In the genomic region with DNA sequence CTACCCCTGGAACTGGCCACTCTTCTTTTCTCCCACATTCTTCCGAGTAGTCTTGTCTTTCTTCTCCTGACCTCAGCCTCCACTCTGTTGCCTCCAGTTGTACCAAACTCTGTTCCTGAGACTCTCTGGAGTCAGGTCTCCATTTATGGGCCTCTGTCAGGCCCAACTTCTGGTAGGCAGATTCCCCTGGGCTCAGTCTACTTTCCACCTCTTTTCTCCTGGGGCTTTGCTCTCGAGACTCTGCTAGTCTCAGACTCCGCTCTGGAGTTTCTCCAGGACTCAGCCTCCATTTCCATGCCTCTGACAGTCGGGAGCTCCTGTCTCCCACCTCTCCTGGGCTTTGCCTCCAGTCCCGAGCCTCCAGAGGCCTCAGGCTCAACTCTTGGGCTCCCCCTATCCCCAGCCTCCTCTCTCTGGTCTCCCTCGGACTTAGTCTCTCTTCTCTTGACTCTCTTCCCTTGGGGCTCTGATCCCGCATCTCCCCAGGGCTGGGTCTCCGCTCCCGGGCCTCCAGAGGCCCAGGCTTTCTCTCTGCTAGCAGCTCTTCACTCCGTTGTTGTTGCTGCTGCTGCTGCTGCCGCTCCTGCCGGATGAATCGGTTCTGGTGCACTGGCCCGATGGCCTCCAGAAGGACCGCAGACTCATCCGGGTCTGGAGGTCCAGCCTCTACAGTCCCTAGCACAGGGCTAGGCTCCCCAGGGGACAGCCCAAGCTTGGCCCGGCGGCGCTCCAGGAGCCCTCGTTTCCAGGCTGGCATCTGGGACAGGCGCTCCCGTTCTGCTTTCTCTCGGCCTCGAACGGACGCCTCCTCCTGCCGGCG, we compare ENCODE assay signal across 8 cellular contexts. TPM values are rescaled to one million over a fixed set of nuclear protein-coding genes. Genes with fewer than 3 reads are reported as not detected.
DNase-seq lines count a peak whose midpoint lies in the region; ATAC-seq and TF ChIP-seq lines count a peak whose summit lies in the region.

No MANE protein-coding gene starts in this region.

- H3K4me3 ChIP-seq in esophagus squamous epithelium = peak overlapping the region; percentile 73 to 92 (median 82)

- TF ChIP-seq POLR2A in esophagus squamous epithelium (IDR thresholded peaks at IDR 0.05) = no peak

- peak; percentile 44 for DNase-seq in activated T-cell treated with anti-CD3 and anti-CD28 coated beads, Interleukin-2, amount 50 U/mL, for 1 hour
- DNase-seq in activated T-cell treated with anti-CD3 and anti-CD28 coated beads for 4 hours (no peak), esophagus squamous epithelium (lab: John Stamatoyannopoulos, UW) (no peak), posterior vena cava (ENCODE audit: low spot score) (peak; percentile 80), NCI-H524 treated with DMSO at 0.1 percent for 48 hours (lab: John Stamatoyannopoulos, UW) (no peak)
- no peak for DNase-seq in T-helper 2 cell treated with Interferon-gamma antibody and Interleukin-4, amounts not matched to agents 5 μg/mL and 100 μg/mL, for 36 hours (ENCODE audit: low spot score)

- 8 to 17% methylated on average over 10 to 13 of the region's 28 CpGs for WGBS in esophagus squamous epithelium, 2 donors

- ATAC-seq in HG03108 (IDR thresholded peaks at IDR 0.05; ENCODE audit: unreplicated experiment) (no peak), GM18861 (IDR thresholded peaks at IDR 0.05; ENCODE audit: unreplicated experiment) (no peak)

- no peaks in the 10 kb centered on the region for H3K9me3 Mint-ChIP-seq in T-helper 2 cell treated with Interferon-gamma antibody and Interleukin-4, amounts not matched to agents 5 μg/mL and 100 μg/mL, for 36 hours

- H3K4me3 Mint-ChIP-seq in T-helper 2 cell treated with Interferon-gamma antibody and Interleukin-4, amounts not matched to agents 5 μg/mL and 100 μg/mL, for 36 hours = peak overlapping the region; percentile 96

- peaks cover 0 to 7% (median 0%) of the 10 kb centered on the region in 3 donors for H3K36me3 ChIP-seq in esophagus squamous epithelium

- H3K4me1 Mint-ChIP-seq in T-helper 2 cell treated with Interferon-gamma antibody and Interleukin-4, amounts not matched to agents 5 μg/mL and 100 μg/mL, for 36 hours (ENCODE audit: low read depth) = peaks cover 37% of the 10 kb centered on the region

- no peaks in the 10 kb centered on the region for H3K27me3 ChIP-seq in esophagus squamous epithelium

- no peak for TF ChIP-seq CTCF in esophagus squamous epithelium (IDR thresholded peaks at IDR 0.05)

- H3K27ac Mint-ChIP-seq in T-helper 2 cell treated with Interferon-gamma antibody and Interleukin-4, amounts not matched to agents 5 μg/mL and 100 μg/mL, for 36 hours = peak overlapping the region; percentile 93

- H3K4me1 ChIP-seq in esophagus squamous epithelium = peaks cover 58 to 92% (median 67%) of the 10 kb centered on the region in 3 donors

- H3K9me3 ChIP-seq in esophagus squamous epithelium = no peaks in the 10 kb centered on the region

- peak overlapping the region; percentile 96 to 99 (median 98) for H3K27ac ChIP-seq in esophagus squamous epithelium

- intact Hi-C loops in esophagus squamous epithelium (cut with DNase I) = loop anchor here (10.0 kb wide), 1 partner anchor 199 kb away; the partner anchor contains the start of gene DDR1
- intact Hi-C loops in posterior vena cava (cut with DNase I) = no loop called here

- no peaks in the 10 kb centered on the region for H3K27me3 Mint-ChIP-seq in T-helper 2 cell treated with Interferon-gamma antibody and Interleukin-4, amounts not matched to agents 5 μg/mL and 100 μg/mL, for 36 hours (ENCODE audit: low read depth)

- H3K36me3 Mint-ChIP-seq in T-helper 2 cell treated with Interferon-gamma antibody and Interleukin-4, amounts not matched to agents 5 μg/mL and 100 μg/mL, for 36 hours (ENCODE audit: low read depth) = peaks cover 63% of the 10 kb centered on the region

RNA-seq across cellular contexts. Expression of gene PPP1R18, which starts 1.1 kb away (rescaled TPM):
- total RNA-seq in esophagus squamous epithelium = 10 to 100 TPM in 3 of 4 donors, 1 to 10 TPM in 1; 9.8 to 22.2 (median 17.4) TPM
- 100 to 1,000 TPM in 1 of 2 donors, 10 to 100 TPM in 1; 70.0 to 111 TPM for total RNA-seq in posterior vena cava

RNA-seq across cellular contexts. Expression of gene NRM, which starts 5.4 kb away (rescaled TPM):
- total RNA-seq in esophagus squamous epithelium = 1 to 10 TPM; 3.8 to 7.4 (median 6.7) TPM
- total RNA-seq in posterior vena cava = 10 to 100 TPM; 14.6 to 15.5 TPM

RNA-seq across cellular contexts. Expression of gene DHX16, which starts 12.6 kb away (rescaled TPM):
- total RNA-seq in esophagus squamous epithelium (10 to 100 TPM; 11.4 to 26.6 (median 24.4) TPM), posterior vena cava (10 to 100 TPM; 17.6 to 22.5 TPM)

RNA-seq across cellular contexts. Expression of gene MDC1, which starts 31.7 kb away (rescaled TPM):
- 1 to 10 TPM; 2.4 to 7.4 (median 7.0) TPM for total RNA-seq in esophagus squamous epithelium
- 10 to 100 TPM; 24.4 to 25.0 TPM for total RNA-seq in posterior vena cava

RNA-seq across cellular contexts. Expression of gene TUBB, which starts 34.8 kb away (rescaled TPM):
- 100 to 1,000 TPM; 151 to 351 (median 255) TPM for total RNA-seq in esophagus squamous epithelium
- 100 to 1,000 TPM; 342 to 378 TPM for total RNA-seq in posterior vena cava

Comparison
In these comparisons a context has a peak if more than half of its experiments do, and no peak if none do; other contexts are left out.
1. DNase-seq: peak in activated T-cell treated with anti-CD3 and anti-CD28 coated beads, Interleukin-2, amount 50 U/mL, for 1 hour (single experiment) and posterior vena cava (single experiment); none in activated T-cell treated with anti-CD3 and anti-CD28 coated beads for 4 hours (single experiment), T-helper 2 cell treated with Interferon-gamma antibody and Interleukin-4, amounts not matched to agents 5 μg/mL and 100 μg/mL, for 36 hours (single experiment), esophagus squamous epithelium (single experiment) and NCI-H524 treated with DMSO at 0.1 percent for 48 hours (single experiment).